In the genomic region with DNA sequence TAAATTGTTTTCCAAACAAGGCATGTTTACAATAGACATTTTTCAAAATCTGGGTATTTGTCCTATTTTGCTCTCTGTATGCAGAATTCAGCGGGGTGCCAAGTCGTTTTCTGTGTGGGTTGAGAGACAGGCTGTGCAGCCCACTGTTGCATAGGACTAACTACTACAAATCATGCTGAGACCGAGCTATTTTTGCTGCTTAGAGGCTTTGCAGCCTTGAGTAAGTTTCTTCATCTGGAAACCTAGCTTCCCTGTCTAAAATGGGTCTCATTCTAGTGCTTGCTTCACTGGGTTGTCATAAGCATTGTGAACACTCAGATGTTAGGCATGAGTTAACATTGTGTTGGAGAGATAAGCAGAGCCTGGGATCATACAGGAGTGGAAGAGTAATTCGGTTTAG, we compare ENCODE assay signal across 8 cellular contexts. TPM values are rescaled to one million over a fixed set of nuclear protein-coding genes. Genes with fewer than 3 reads are reported as not detected.
DNase-seq lines count a peak whose midpoint lies in the region; ATAC-seq, FAIRE-seq and TF ChIP-seq lines count a peak whose summit lies in the region.

No MANE protein-coding gene starts in this region.

- no peak for FAIRE-seq in GM12878 (lab: Jason Lieb, UNC)

- H3K9me3 ChIP-seq in BE2C (no peaks in the 10 kb centered on the region), GM12878 (replicated peaks; ENCODE audit: control insufficient read depth, insufficient read depth, low read length) (no peaks in the 10 kb centered on the region), lower lobe of right lung (no peaks in the 10 kb centered on the region)

- H3K4me3 ChIP-seq in BE2C (ENCODE audit: low read depth, low read length) (peak overlapping the region; percentile 76), KMS-11 (IDR thresholded peaks at IDR 0.05; ENCODE audit: insufficient read depth, low read depth, low read length) (no peak overlapping the region), GM12878 (peak overlapping the region; percentile 70), lower lobe of right lung (peak overlapping the region; percentile 85)

- SMC1A ChIA-PET in GM12878 (lab: Charles Lee; ENCODE audit: uncharacterized antibody, unreplicated experiment) = interaction anchor here (0.7 to 4.4 kb wide), 13 partner anchors 10 to 145 kb away, joined by 3 to 20 read pairs (median 5); partner anchors contain the start of gene FAM83G

- in situ Hi-C loops in GM12878 (cut with MboI) = loop anchor here (5.0 to 25.0 kb wide), 2 partner anchors 63 to 247 kb away; no protein-coding TSS in a partner anchor

- RAD21 ChIA-PET in GM12878 (lab: Charles Lee; ENCODE audit: unreplicated experiment) = interaction anchor here (0.8 to 4.3 kb wide), 8 partner anchors 9 to 96 kb away, joined by 3 to 28 read pairs (median 5); no protein-coding TSS in a partner anchor

- H3K4me1 ChIP-seq in BE2C (no peaks in the 10 kb centered on the region), KMS-11 (ENCODE audit: low read depth, poor library complexity, severe bottlenecking) (peaks cover 29% of the 10 kb centered on the region), GM12878 (ENCODE audit: control insufficient read depth, insufficient read depth, low read length) (peaks cover 13% of the 10 kb centered on the region), lower lobe of right lung (peaks cover 45% of the 10 kb centered on the region)

- ATAC-seq in GM12878 (peak; percentile 6), lower lobe of right lung (no peak), esophagus mucosa (no peak)

- POLR2A ChIA-PET in GM12878 (lab: Charles Lee) = interaction anchor here (1.0 to 2.5 kb wide), 8 partner anchors 9 to 73 kb away, joined by 3 to 18 read pairs (median 5); no protein-coding TSS in a partner anchor

- no peak for TF ChIP-seq RAD21 in GM12878 (IDR thresholded peaks at IDR 0.05; ENCODE audit: insufficient read depth, low read depth, low read length)

- H4K20me1 ChIP-seq in KMS-11 (ENCODE audit: insufficient read depth) (no peaks in the 10 kb centered on the region), GM12878 (ENCODE audit: control insufficient read depth, insufficient read depth) (no peaks in the 10 kb centered on the region)

- H3K27ac ChIP-seq in KMS-11 = no peak overlapping the region
- H3K27ac ChIP-seq in GM12878 (ENCODE audit: control insufficient read depth, insufficient read depth) = peak overlapping the region; percentile 88
- no peak overlapping the region for H3K27ac ChIP-seq in lower lobe of right lung

- H3K36me3 ChIP-seq in BE2C (no peaks in the 10 kb centered on the region), KMS-11 (ENCODE audit: insufficient read depth) (no peaks in the 10 kb centered on the region), GM12878 (ENCODE audit: control insufficient read depth in 2 of 2, insufficient read depth in 2 of 2, low read length in 1 of 2) (no peaks in the 10 kb centered on the region), lower lobe of right lung (no peaks in the 10 kb centered on the region)

- no TSS peak for BruUV-seq in GM12878 (replicated peaks; lab: Mats Ljungman, UMichigan)

- CTCF ChIA-PET in GM12878 (lab: Yijun Ruan, JAX) = interaction anchor here (0.6 to 2.0 kb wide), 8 partner anchors 38 to 233 kb away, joined by 3 to 8 read pairs (median 5); no protein-coding TSS in a partner anchor

- H3K27me3 ChIP-seq in BE2C = no peaks in the 10 kb centered on the region
- no peaks in the 10 kb centered on the region for H3K27me3 ChIP-seq in KMS-11 (ENCODE audit: insufficient read depth, low read depth)
- no peaks in the 10 kb centered on the region for H3K27me3 ChIP-seq in GM12878 (replicated peaks in 1 of 2; ENCODE audit: control insufficient read depth in 2 of 2, insufficient read depth in 2 of 2, low read length in 1 of 2)
- H3K27me3 ChIP-seq in lower lobe of right lung (ENCODE audit: low read depth) = no peaks in the 10 kb centered on the region

- H2AFZ ChIP-seq in KMS-11 (ENCODE audit: low read depth) (no peak overlapping the region), GM12878 (ENCODE audit: control insufficient read depth, low read depth, low read length) (no peak overlapping the region)

- no peak for TF ChIP-seq POLR2A in GM12878 (IDR thresholded peaks at IDR 0.05; ENCODE audit: low read depth, low read length)

- intact Hi-C loops in GM12878 (cut with micrococcal nuclease; ENCODE audit: unreplicated experiment) (no loop called here), lower lobe of right lung (cut with DNase I) (no loop called here)

- WGBS in GM12878 (ENCODE audit: insufficient coverage, insufficient replicate concordance, low lambda C conversion rate, missing lambda C conversion rate) = 1% methylated on average over 4 of the region's 4 CpGs

- H3K9ac ChIP-seq in KMS-11 (no peak overlapping the region), GM12878 (ENCODE audit: control insufficient read depth, insufficient read depth, low read length) (peak overlapping the region; percentile 90)

- H3K79me2 ChIP-seq in KMS-11 (ENCODE audit: insufficient read depth, low read depth) = peaks cover 24% of the 10 kb centered on the region; the same call in 1 of the 2 replicates
- H3K79me2 ChIP-seq in GM12878 (ENCODE audit: control insufficient read depth, insufficient read depth, low read length) = peaks cover 49% of the 10 kb centered on the region

- no peak for DNase-seq in BE2C
- DNase-seq in GM12878 (ENCODE audit: low read depth, low spot score) = no peak
- DNase-seq in lower lobe of right lung = no peak
- no peak for DNase-seq in GOT3 (lab: John Stamatoyannopoulos, UW)
- DNase-seq in foreskin melanocyte = no peak
- no peak for DNase-seq in NCI-H526 (lab: John Stamatoyannopoulos, UW)

- H3K4me2 ChIP-seq in KMS-11 (peak overlapping the region; percentile 80), GM12878 (ENCODE audit: control insufficient read depth, insufficient read depth) (peak overlapping the region; percentile 94)

- TF ChIP-seq CTCF in BE2C (IDR thresholded peaks at IDR 0.05; ENCODE audit: low read depth, low read length) (no peak), KMS-11 (conservative IDR thresholded peaks at IDR 0.05; ENCODE audit: low read depth, low read length) (no peak), GM12878 (IDR thresholded peaks at IDR 0.05 in 2 of 3, conservative IDR thresholded peaks at IDR 0.05 in 1 of 3; ENCODE audit: control insufficient read depth in 2 of 3, extremely low read depth in 1 of 3, insufficient read depth in 1 of 3, low read depth in 3 of 3, low read length in 3 of 3) (no peak), lower lobe of right lung (IDR thresholded peaks at IDR 0.05) (no peak)

- TF ChIP-seq EP300 in GM12878 (IDR thresholded peaks at IDR 0.05; ENCODE audit: borderline replicate concordance in 1 of 2, control insufficient read depth in 1 of 2, low read depth in 2 of 2, low read length in 2 of 2) = no peak

TF ChIP-seq in GM12878, 131 proteins besides CTCF, POLR2A, EP300 and RAD21:
- TF ChIP-seq EED (IDR thresholded peaks at IDR 0.05; ENCODE audit: low read depth) (no peak), TCF7 (IDR thresholded peaks at IDR 0.05; ENCODE audit: borderline replicate concordance) (no peak), LARP7 (IDR thresholded peaks at IDR 0.05) (no peak), RB1 (IDR thresholded peaks at IDR 0.05; ENCODE audit: borderline replicate concordance) (no peak), ATF7 (IDR thresholded peaks at IDR 0.05; ENCODE audit: low read depth) (no peak)
- TF ChIP-seq, protein P1, sequence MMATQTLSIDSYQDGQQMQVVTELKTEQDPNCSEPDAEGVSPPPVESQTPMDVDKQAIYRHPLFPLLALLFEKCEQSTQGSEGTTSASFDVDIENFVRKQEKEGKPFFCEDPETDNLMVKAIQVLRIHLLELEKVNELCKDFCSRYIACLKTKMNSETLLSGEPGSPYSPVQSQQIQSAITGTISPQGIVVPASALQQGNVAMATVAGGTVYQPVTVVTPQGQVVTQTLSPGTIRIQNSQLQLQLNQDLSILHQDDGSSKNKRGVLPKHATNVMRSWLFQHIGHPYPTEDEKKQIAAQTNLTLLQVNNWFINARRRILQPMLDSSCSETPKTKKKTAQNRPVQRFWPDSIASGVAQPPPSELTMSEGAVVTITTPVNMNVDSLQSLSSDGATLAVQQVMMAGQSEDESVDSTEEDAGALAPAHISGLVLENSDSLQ (IDR thresholded peaks at IDR 0.05) = 0 out of 2 replicates have a peak, but pooled peaks have one; percentile 15
TF ChIP-seq in GM12878: peak in this region for 1.

RNA-seq across cellular contexts. Expression of gene PRPSAP2, which starts 1.3 kb away (rescaled TPM):
- polyA plus RNA-seq in BE2C (2012; ENCODE audit: insufficient read depth, insufficient read length, low read depth) = 23.4 TPM
- 138 and 141 TPM in 2 replicates for total RNA-seq in GM12878 (2013; cell fraction: nucleolus; rRNA removed)
- total RNA-seq in GM12878 (2014; rRNA removed) (96.8 and 113 TPM in 2 replicates), GM12878 (2014; rRNA removed; fragmentation: Illumina TruSeq; extraction: Trizol) (82.4 and 83.5 TPM in 2 replicates), GM12878 (2021) (62.8 and 66.6 TPM in 2 replicates), lower lobe of right lung (23.6 TPM), esophagus mucosa (28.3 TPM)
- 43.0 TPM for polyA plus RNA-seq in GM12878 (2011; ENCODE audit: low read depth)
- polyA plus RNA-seq in GM12878 (2011; rRNA removed) (102 and 157 TPM in 2 replicates), GM12878 (2014; fragmentation: Illumina TruSeq; extraction: Trizol) (84.0 and 109 TPM in 2 replicates), GM12878 (2014; fragmentation: Nextera tagmentation; extraction: Ambion mirVana) (10 to 100 TPM; 33.2 to 57.4 TPM), GM12878 (2014; rRNA removed) (72.7 and 82.3 TPM in 2 replicates), GM12878 (2016; fragmentation: Nextera tagmentation; extraction: Ambion mirVana) (10 to 100 TPM; 97.7 to 99.9 TPM)
- 63.2 and 70.0 TPM in 2 replicates for polyA plus RNA-seq in GM12878 (2011; cell fraction: cytosol; rRNA removed)
- 46.5 and 48.6 TPM in 2 replicates for polyA plus RNA-seq in GM12878 (2011; cell fraction: nucleus; rRNA removed)
- polyA plus RNA-seq in GM12878 (2012) = 52.2 and 61.1 TPM in 2 replicates
- 102 and 122 TPM in 2 replicates for polyA minus RNA-seq in GM12878 (2011; rRNA and poly(A)+ RNA removed)
- polyA minus RNA-seq in GM12878 (2011; cell fraction: cytosol; rRNA and poly(A)+ RNA removed) = 48.9 and 67.8 TPM in 2 replicates
- 43.5 and 48.1 TPM in 2 replicates for polyA minus RNA-seq in GM12878 (2011; cell fraction: nucleus; rRNA and poly(A)+ RNA removed)
